Comparison of ENCODE assay signal across 1 cellular context in the genomic region with DNA sequence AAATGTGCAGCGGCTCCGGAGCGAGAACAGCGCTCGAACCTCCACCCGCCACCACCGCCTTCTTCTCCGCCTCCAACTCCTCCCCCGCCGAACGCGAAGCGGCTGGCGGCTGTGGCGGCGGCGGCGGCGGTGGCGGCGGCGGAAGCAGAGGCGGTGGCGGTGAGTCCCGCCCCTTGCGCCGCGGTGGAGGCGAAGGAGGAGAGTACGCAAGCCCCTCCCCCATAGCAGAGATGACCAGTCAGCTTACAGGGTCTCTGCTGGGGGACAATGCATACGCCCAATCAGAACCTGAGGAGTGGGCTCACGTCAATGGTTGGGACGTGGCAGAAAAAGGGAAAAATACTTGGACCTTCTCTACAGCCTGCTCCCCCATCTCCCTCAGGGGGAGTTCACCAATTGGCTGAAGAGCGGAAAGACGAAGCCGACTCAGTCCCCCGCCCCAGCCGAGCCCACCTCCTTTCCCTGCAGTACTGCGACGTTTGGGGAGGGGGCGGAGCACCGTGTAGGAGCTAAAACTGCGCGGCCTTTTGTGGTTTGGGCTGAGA.
A peak's percentile ranks its signal among the peaks of the same experiment; 100 is the strongest.
TF ChIP-seq lines count a peak whose summit lies in the region.

A gene with protein sequence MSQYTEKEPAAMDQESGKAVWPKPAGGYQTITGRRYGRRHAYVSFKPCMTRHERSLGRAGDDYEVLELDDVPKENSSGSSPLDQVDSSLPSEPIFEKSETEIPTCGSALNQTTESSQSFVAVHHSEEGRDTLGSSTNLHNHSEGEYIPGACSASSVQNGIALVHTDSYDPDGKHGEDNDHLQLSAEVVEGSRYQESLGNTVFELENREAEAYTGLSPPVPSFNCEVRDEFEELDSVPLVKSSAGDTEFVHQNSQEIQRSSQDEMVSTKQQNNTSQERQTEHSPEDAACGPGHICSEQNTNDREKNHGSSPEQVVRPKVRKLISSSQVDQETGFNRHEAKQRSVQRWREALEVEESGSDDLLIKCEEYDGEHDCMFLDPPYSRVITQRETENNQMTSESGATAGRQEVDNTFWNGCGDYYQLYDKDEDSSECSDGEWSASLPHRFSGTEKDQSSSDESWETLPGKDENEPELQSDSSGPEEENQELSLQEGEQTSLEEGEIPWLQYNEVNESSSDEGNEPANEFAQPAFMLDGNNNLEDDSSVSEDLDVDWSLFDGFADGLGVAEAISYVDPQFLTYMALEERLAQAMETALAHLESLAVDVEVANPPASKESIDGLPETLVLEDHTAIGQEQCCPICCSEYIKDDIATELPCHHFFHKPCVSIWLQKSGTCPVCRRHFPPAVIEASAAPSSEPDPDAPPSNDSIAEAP (minus strand): TSS at position 131 of the 545 bp plus-strand sequence. CDS start 26,541 bp downstream, outside the sequence.

TF ChIP-seq in K562, 482 proteins besides CTCF, POLR2A, EP300 and RAD21 (continued from another document and continues in another):
- TF ChIP-seq AFF4 (CRISPR knock-in tag; IDR thresholded peaks at IDR 0.05) (no peak), ARHGAP35 (IDR thresholded peaks at IDR 0.05; ENCODE audit: partially characterized antibody) (no peak), TEAD1 (CRISPR knock-in tag; IDR thresholded peaks at IDR 0.05) (no peak), PREB (CRISPR knock-in tag; IDR thresholded peaks at IDR 0.05) (no peak), ZSCAN29 (IDR thresholded peaks at IDR 0.05) (no peak), U2AF1 (optimal IDR thresholded peaks at IDR 0.05; ENCODE audit: low read depth, low read length) (no peak), SRSF9 (IDR thresholded peaks at IDR 0.05; ENCODE audit: borderline replicate concordance, low read depth, low read length) (no peak), CUX1 (CRISPR knock-in tag; IDR thresholded peaks at IDR 0.05) (no peak), LEF1 (IDR thresholded peaks at IDR 0.05) (no peak), IRF2 (CRISPR knock-in tag; IDR thresholded peaks at IDR 0.05) (no peak), ZNF197 (CRISPR knock-in tag; IDR thresholded peaks at IDR 0.05; ENCODE audit: low read depth) (no peak), ZNF232 (CRISPR knock-in tag; IDR thresholded peaks at IDR 0.05) (no peak), CHD2 (IDR thresholded peaks at IDR 0.05; ENCODE audit: low read depth, low read length) (peak; percentile 63), SIRT6 (IDR thresholded peaks at IDR 0.05; ENCODE audit: low read depth, low read length) (no peak), DNMT1 (IDR thresholded peaks at IDR 0.05) (no peak), ZBTB33 (CRISPR knock-in tag; IDR thresholded peaks at IDR 0.05) (no peak), ZNF639 (CRISPR knock-in tag; conservative IDR thresholded peaks at IDR 0.05 in 1 of 2, IDR thresholded peaks at IDR 0.05 in 1 of 2) (peak in 1 of 2 experiments; percentile 92; a peak in 2 of 4 replicates), HIVEP1 (CRISPR knock-in tag; IDR thresholded peaks at IDR 0.05) (no peak), NFRKB (IDR thresholded peaks at IDR 0.05; ENCODE audit: low read depth) (no peak), ZNF436 (CRISPR knock-in tag; IDR thresholded peaks at IDR 0.05) (no peak), PYGO2 (tag; IDR thresholded peaks at IDR 0.05) (no peak), ZNF280B (CRISPR knock-in tag; IDR thresholded peaks at IDR 0.05) (no peak), SRF (CRISPR knock-in tag; IDR thresholded peaks at IDR 0.05) (0 out of 4 replicates have a peak, but pooled peaks of 1 of the 2 experiments have one; percentile 61), STAT5B (CRISPR knock-in tag; IDR thresholded peaks at IDR 0.05) (no peak), MXI1 (IDR thresholded peaks at IDR 0.05; ENCODE audit: low read depth, low read length) (no peak; the same call in 1 of the 2 replicates)
- TF ChIP-seq, protein P1, sequence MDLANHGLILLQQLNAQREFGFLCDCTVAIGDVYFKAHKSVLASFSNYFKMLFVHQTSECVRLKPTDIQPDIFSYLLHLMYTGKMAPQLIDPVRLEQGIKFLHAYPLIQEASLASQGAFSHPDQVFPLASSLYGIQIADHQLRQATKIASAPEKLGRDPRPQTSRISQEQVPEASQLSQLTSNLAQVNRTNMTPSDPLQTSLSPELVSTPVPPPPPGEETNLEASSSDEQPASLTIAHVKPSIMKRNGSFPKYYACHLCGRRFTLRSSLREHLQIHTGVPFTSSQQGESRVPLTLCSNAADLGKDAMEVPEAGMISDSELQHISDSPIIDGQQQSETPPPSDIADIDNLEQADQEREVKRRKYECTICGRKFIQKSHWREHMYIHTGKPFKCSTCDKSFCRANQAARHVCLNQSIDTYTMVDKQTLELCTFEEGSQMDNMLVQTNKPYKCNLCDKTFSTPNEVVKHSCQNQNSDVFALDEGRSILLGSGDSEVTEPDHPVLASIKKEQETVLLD (IDR thresholded peaks at IDR 0.05) = no peak
- TF ChIP-seq, protein P2, sequence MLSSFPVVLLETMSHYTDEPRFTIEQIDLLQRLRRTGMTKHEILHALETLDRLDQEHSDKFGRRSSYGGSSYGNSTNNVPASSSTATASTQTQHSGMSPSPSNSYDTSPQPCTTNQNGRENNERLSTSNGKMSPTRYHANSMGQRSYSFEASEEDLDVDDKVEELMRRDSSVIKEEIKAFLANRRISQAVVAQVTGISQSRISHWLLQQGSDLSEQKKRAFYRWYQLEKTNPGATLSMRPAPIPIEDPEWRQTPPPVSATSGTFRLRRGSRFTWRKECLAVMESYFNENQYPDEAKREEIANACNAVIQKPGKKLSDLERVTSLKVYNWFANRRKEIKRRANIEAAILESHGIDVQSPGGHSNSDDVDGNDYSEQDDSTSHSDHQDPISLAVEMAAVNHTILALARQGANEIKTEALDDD (IDR thresholded peaks at IDR 0.05) = no peak; the same call in 1 of the 2 replicates
